In genomic region chr9:130020618-130021017, GRCh38 we compare ENCODE assay signal across 11 cellular contexts. TPM values are rescaled to one million over a fixed set of nuclear protein-coding genes. Genes with fewer than 3 reads are reported as not detected.
DNase-seq lines count a peak whose midpoint lies in the region; ATAC-seq and TF ChIP-seq lines count a peak whose summit lies in the region.
"Had no signal": no experiment of that assay in that cellular context is flagged by ENCODE, and none has a peak within 500 bp of the region (broad histone marks: within the 10 kb centered on the region; RNA-seq: fewer than 3 reads in every experiment).

No MANE protein-coding gene starts in this region.

- H3K79me2 ChIP-seq in mammary epithelial cell (ENCODE audit: insufficient read depth, low read length) (peaks cover 14% of the 10 kb centered on the region), GM23338 (replicated peaks; ENCODE audit: insufficient read depth) (peaks cover 44% of the 10 kb centered on the region)

- H3K36me3 ChIP-seq in mammary epithelial cell (ENCODE audit: insufficient read depth, low read length) (no peaks in the 10 kb centered on the region), GM23338 (ENCODE audit: insufficient read depth) (no peaks in the 10 kb centered on the region)
- H3K36me3 ChIP-seq: right lobe of liver had no signal

- H3K4me2 ChIP-seq in mammary epithelial cell (ENCODE audit: insufficient read depth, low read depth, low read length) (no peak overlapping the region), GM23338 (no peak overlapping the region)

- TF ChIP-seq CTCF in nephron (IDR thresholded peaks at IDR 0.05; ENCODE audit: unreplicated experiment in 3 of 3) (no peak), mammary epithelial cell (conservative IDR thresholded peaks at IDR 0.05 in 1 of 2, IDR thresholded peaks at IDR 0.05 in 1 of 2; ENCODE audit: extremely low read depth in 1 of 2, insufficient read depth in 1 of 2, low read depth in 1 of 2, low read length in 2 of 2) (no peak), GM23338 (conservative IDR thresholded peaks at IDR 0.05; ENCODE audit: low read depth in 2 of 2) (no peak)

- H3K36me3 Mint-ChIP-seq in IgD-negative memory B cell (peaks cover 22% of the 10 kb centered on the region), nephron (ENCODE audit: low read depth) (peaks cover 11% of the 10 kb centered on the region), GM23338 (ENCODE audit: low read depth) (peaks cover 10% of the 10 kb centered on the region; the same call in 2 of the 3 replicates)
- H3K36me3 Mint-ChIP-seq in central memory CD8-positive, alpha-beta T cell (ENCODE audit: insufficient read depth) = peaks cover 26% of the 10 kb centered on the region

- H3K4me1 Mint-ChIP-seq in IgD-negative memory B cell (peaks cover 65 to 77% (median 67%) of the 10 kb centered on the region in 3 donors), nephron (peaks cover 13% of the 10 kb centered on the region), GM23338 (0 out of 3 replicates have a peak, but pooled peaks cover 2% of the 10 kb centered on the region)
- peaks cover 68% of the 10 kb centered on the region for H3K4me1 Mint-ChIP-seq in central memory CD8-positive, alpha-beta T cell

- dilution Hi-C loops in mammary epithelial cell (cut with HindIII; ENCODE audit: low sequenced_read_pairs) = loop anchor here (5.0 kb wide), 2 partner anchors 68 to 82 kb away; no protein-coding TSS in a partner anchor

- H2AFZ ChIP-seq in mammary epithelial cell (ENCODE audit: low read depth, low read length) (no peak overlapping the region), GM23338 (no peak overlapping the region)

- H3K9me2 ChIP-seq in GM23338 (ENCODE audit: insufficient read depth) = no peaks in the 10 kb centered on the region

- peak overlapping the region; percentile 98 to 100 (median 99) for H3K27ac Mint-ChIP-seq in IgD-negative memory B cell
- peak overlapping the region; percentile 78 for H3K27ac Mint-ChIP-seq in central memory CD8-positive, alpha-beta T cell (ENCODE audit: low read depth)
- H3K27ac Mint-ChIP-seq in nephron = peak overlapping the region; percentile 51 to 77 (median 70)
- H3K27ac Mint-ChIP-seq in GM23338 = no peak overlapping the region

- H3K27me3 Mint-ChIP-seq in IgD-negative memory B cell (no peaks in the 10 kb centered on the region), nephron (ENCODE audit: low read depth) (no peaks in the 10 kb centered on the region), GM23338 (ENCODE audit: insufficient read depth, low read depth, poor library complexity) (no peaks in the 10 kb centered on the region)
- H3K27me3 Mint-ChIP-seq in central memory CD8-positive, alpha-beta T cell = no peaks in the 10 kb centered on the region

- no peak overlapping the region for H3K9ac ChIP-seq in mammary epithelial cell (ENCODE audit: insufficient read depth, low read length)
- H3K9ac ChIP-seq: BLaER1 treated with 17β-estradiol and CSF1 and Interleukin-3, amounts not matched to agents 10 nM and 100 nM had no signal

- no peaks in the 10 kb centered on the region for H3K27me3 ChIP-seq in mammary epithelial cell (ENCODE audit: insufficient read depth, low read length)
- H3K27me3 ChIP-seq in GM23338 (ENCODE audit: insufficient read depth) = no peaks in the 10 kb centered on the region
- H3K27me3 ChIP-seq: BLaER1 treated with 17β-estradiol and CSF1 and Interleukin-3, amounts not matched to agents 10 nM and 100 nM; right lobe of liver had no signal

- H4K20me1 ChIP-seq in mammary epithelial cell (ENCODE audit: insufficient read depth, low read length) = no peaks in the 10 kb centered on the region
- H4K20me1 ChIP-seq in GM23338 (replicated peaks; ENCODE audit: insufficient read depth) = peaks cover 8% of the 10 kb centered on the region; the same call in 1 of the 2 replicates

- H3K4me3 Mint-ChIP-seq in IgD-negative memory B cell (peak overlapping the region; percentile 36 to 93 (median 67)), nephron (no peak overlapping the region), GM23338 (no peak overlapping the region)
- H3K4me3 Mint-ChIP-seq in central memory CD8-positive, alpha-beta T cell = peak overlapping the region; percentile 44

- H3F3A ChIP-seq in GM23338 (replicated peaks; ENCODE audit: low read depth) = no peaks in the 10 kb centered on the region

- H3K9me3 Mint-ChIP-seq in IgD-negative memory B cell = peaks cover 0 to 2% (median 0%) of the 10 kb centered on the region in 3 donors
- no peaks in the 10 kb centered on the region for H3K9me3 Mint-ChIP-seq in central memory CD8-positive, alpha-beta T cell
- peaks cover 4% of the 10 kb centered on the region for H3K9me3 Mint-ChIP-seq in nephron
- peaks cover 5% of the 10 kb centered on the region; the same call in 1 of the 3 replicates for H3K9me3 Mint-ChIP-seq in GM23338

- H3K4me3 ChIP-seq in mammary epithelial cell (replicated peaks in 1 of 3; ENCODE audit: insufficient read depth in 1 of 3, low read depth in 2 of 3, low read length in 3 of 3) = no peak overlapping the region
- no peak overlapping the region for H3K4me3 ChIP-seq in GM23338
- H3K4me3 ChIP-seq: BLaER1 treated with 17β-estradiol and CSF1 and Interleukin-3, amounts not matched to agents 10 nM and 100 nM; right lobe of liver had no signal

- peaks cover 4% of the 10 kb centered on the region for H3K4me1 ChIP-seq in mammary epithelial cell (ENCODE audit: insufficient read depth, low read length)
- no peaks in the 10 kb centered on the region for H3K4me1 ChIP-seq in GM23338 (ENCODE audit: insufficient read depth)

- BruUV-seq in mammary epithelial cell (replicated peaks; lab: Mats Ljungman, UMichigan) = no TSS peak

- no peaks in the 10 kb centered on the region for H3K9me3 ChIP-seq in mammary epithelial cell (replicated peaks; ENCODE audit: insufficient read depth, low read length)
- H3K9me3 ChIP-seq: right lobe of liver had no signal

- H3K27ac ChIP-seq in mammary epithelial cell (ENCODE audit: insufficient read depth, low read depth, low read length) = no peak overlapping the region
- no peak overlapping the region for H3K27ac ChIP-seq in GM23338 (ENCODE audit: low read depth)
- H3K27ac ChIP-seq: BLaER1 treated with 17β-estradiol and CSF1 and Interleukin-3, amounts not matched to agents 10 nM and 100 nM; right lobe of liver had no signal

- in situ Hi-C loops in mammary epithelial cell (cut with MboI; ENCODE audit: low sequenced_read_pairs in 2 of 2) = no loop called here

- no peak for ATAC-seq in central memory CD8-positive, alpha-beta T cell (replicated peaks; ENCODE audit: extremely low read depth, poor library complexity, severe bottlenecking)
- ATAC-seq in GM23338 = no peak

- CTCF ChIA-PET in mammary epithelial cell (lab: Charles Lee; ENCODE audit: low non-redundant PET) = no interaction called here

- 76% methylated on average over 7 of the region's 7 CpGs for WGBS in mammary epithelial cell (ENCODE audit: low coverage, missing lambda C conversion rate)

- intact Hi-C loops in mammary epithelial cell (cut with micrococcal nuclease) = no loop called here

- DNase-seq in Ammon's horn (ENCODE audit: low spot score) (peak; percentile 27), mammary epithelial cell (no peak), HuH-7 (ENCODE audit: low spot score) (no peak), GM23338 (ENCODE audit: low spot score) (no peak), NCI-H2029 (lab: John Stamatoyannopoulos, UW) (no peak)
- no peak for DNase-seq in central memory CD8-positive, alpha-beta T cell (ENCODE audit: low spot score in 2 of 2)
- DNase-seq: GF-D8, right lobe of liver had no signal

RNA-seq across cellular contexts. Expression of gene FNBP1, which starts 22.4 kb away (rescaled TPM):
- polyA plus RNA-seq in IgD-negative memory B cell = 173 TPM
- total RNA-seq in mammary epithelial cell = 10 to 100 TPM; 11.5 to 21.5 TPM
- polyA plus RNA-seq in mammary epithelial cell = 5.8 TPM
- polyA minus RNA-seq in mammary epithelial cell = 9.5 TPM
- total RNA-seq in GM23338 (2014; rRNA removed; shearing (Covaris generic)) = 25.0 and 28.8 TPM in 2 replicates
- 26.6 and 27.4 TPM in 2 replicates for polyA plus RNA-seq in GM23338 (2016; fragmentation: Nextera tagmentation; extraction: Ambion mirVana)

RNA-seq across cellular contexts. Expression of gene GPR107, which starts 33.1 kb away (rescaled TPM):
- polyA plus RNA-seq in IgD-negative memory B cell = 2.1 TPM
- total RNA-seq in mammary epithelial cell = 10 to 100 TPM; 34.2 to 41.4 TPM
- 20.5 TPM for polyA plus RNA-seq in mammary epithelial cell
- 24.8 TPM for polyA minus RNA-seq in mammary epithelial cell
- 18.4 and 30.7 TPM in 2 replicates for total RNA-seq in GM23338 (2014; rRNA removed; shearing (Covaris generic))
- polyA plus RNA-seq in GM23338 (2016; fragmentation: Nextera tagmentation; extraction: Ambion mirVana) = 6.2 and 7.3 TPM in 2 replicates

Comparison
In these comparisons a context has a peak if more than half of its experiments do, and no peak if none do; other contexts are left out.
1. H3K4me3 Mint-ChIP-seq: peak in IgD-negative memory B cell (4 of 4) and central memory CD8-positive, alpha-beta T cell (single experiment); none in nephron (0 of 3) and GM23338 (single experiment).